ENCODE assay signal across 26 cellular contexts in genomic region chr6:3071568-3071967, GRCh38. TPM values are rescaled to one million over a fixed set of nuclear protein-coding genes. Genes with fewer than 3 reads are reported as not detected.
DNase-seq lines count a peak whose midpoint lies in the region; ATAC-seq and TF ChIP-seq lines count a peak whose summit lies in the region.
"Had no signal": no experiment of that assay in that cellular context is flagged by ENCODE, and none has a peak within 500 bp of the region (broad histone marks: within the 10 kb centered on the region; RNA-seq: fewer than 3 reads in every experiment).

No MANE protein-coding gene starts in this region.

- no peak overlapping the region for H3K23ac ChIP-seq in trophoblast cell (ENCODE audit: low read length)

- WGBS in trophoblast cell (ENCODE audit: extremely low coverage, insufficient coverage, insufficient read length): no CpG with 5 or more reads among the region's 2 CpGs
- WGBS in testis, 2 donors: 64 to 83% methylated on average over 2 of the region's 2 CpGs

- H3K4me3 ChIP-seq in Karpas-422 (ENCODE audit: low read length) (no peak overlapping the region), trophoblast cell (ENCODE audit: low read depth, low read length) (no peak overlapping the region), testis (no peak overlapping the region)
- H3K4me3 ChIP-seq: A549, lung, tibial nerve had no signal

- H3K27ac Mint-ChIP-seq in activated T-cell treated with anti-CD3 and anti-CD28 coated beads, Interleukin-2, amount 50 U/mL, for 24 hours: peak overlapping the region; percentile 80
- H3K27ac Mint-ChIP-seq in activated naive CD8-positive, alpha-beta T cell: peak overlapping the region; percentile 3

- no peak overlapping the region for H2BK5ac ChIP-seq in trophoblast cell (ENCODE audit: low read depth, low read length, poor library complexity)

- peak overlapping the region; percentile 89 for H3K4ac ChIP-seq in trophoblast cell (ENCODE audit: low read depth, low read length)

- H3K79me2 ChIP-seq in Karpas-422 (ENCODE audit: low read length): peaks cover 71% of the 10 kb centered on the region
- peaks cover 13% of the 10 kb centered on the region for H3K79me2 ChIP-seq in trophoblast cell (ENCODE audit: control insufficient read depth, insufficient read depth, low read length, poor library complexity)

- no peak overlapping the region for H2AK5ac ChIP-seq in trophoblast cell (ENCODE audit: low read length)

- no peaks in the 10 kb centered on the region; the same call in 1 of the 2 replicates for H3K36me3 ChIP-seq in Karpas-422 (ENCODE audit: insufficient read depth, low read length)
- peaks cover 4 to 5% of the 10 kb centered on the region in 2 experiments for H3K36me3 ChIP-seq in trophoblast cell (ENCODE audit: control insufficient read depth in 1 of 2, insufficient read depth in 2 of 2, low read length in 2 of 2)
- H3K36me3 ChIP-seq in testis (ENCODE audit: low read depth, missing control alignments): no peaks in the 10 kb centered on the region
- H3K36me3 ChIP-seq: BE2C had no signal

- TF ChIP-seq CTCF in testis (IDR thresholded peaks at IDR 0.05): no peak

- DNase-seq in activated T-cell treated with anti-CD3 and anti-CD28 coated beads, Interleukin-2, amount 50 U/mL, for 24 hours: no peak
- DNase-seq in activated T-cell treated with anti-CD3 and anti-CD28 coated beads, Interleukin-2, amount 50 U/mL, for 4 hours: no peak
- no peak for DNase-seq in Karpas-422
- DNase-seq in trophoblast cell: no peak
- DNase-seq in testis: no peak
- DNase-seq in NCI-H446 treated with DMSO at 0.1 percent for 48 hours (lab: John Stamatoyannopoulos, UW): no peak
- no peak for DNase-seq in NCI-H2081 (lab: John Stamatoyannopoulos, UW)
- DNase-seq: activated CD4-positive, alpha-beta T cell treated with anti-CD3 and anti-CD28 coated beads for 1 hour; activated CD8-positive, alpha-beta memory T cell treated with anti-CD3 and anti-CD28 coated beads, Interleukin-2, amount 50 U/mL, for 48 hours; aorta; BE2C; caudate nucleus; dermis blood vessel endothelial cell; EL; kidney; NCI-H1436 treated with DMSO at 0.1 percent for 48 hours; occipital lobe; OCI-M1; Right ventricle myocardium superior; small intestine; stimulated activated naive CD4-positive, alpha-beta T cell; SW 1271 had no signal

- no peak for TF ChIP-seq POLR2A in testis (IDR thresholded peaks at IDR 0.05)

- no peak overlapping the region for H3K9ac ChIP-seq in Karpas-422 (ENCODE audit: low read length)
- H3K9ac ChIP-seq in trophoblast cell (ENCODE audit: low read length): no peak overlapping the region

- peaks cover 56% of the 10 kb centered on the region for H3K36me3 Mint-ChIP-seq in activated T-cell treated with anti-CD3 and anti-CD28 coated beads, Interleukin-2, amount 50 U/mL, for 24 hours (ENCODE audit: low read depth)
- H3K36me3 Mint-ChIP-seq in activated T-cell treated with anti-CD3 and anti-CD28 coated beads, Interleukin-2, amount 50 U/mL, for 4 hours (ENCODE audit: insufficient read depth): peaks cover 10% of the 10 kb centered on the region
- H3K36me3 Mint-ChIP-seq in activated naive CD8-positive, alpha-beta T cell: no peaks in the 10 kb centered on the region

- no peak overlapping the region for H2BK12ac ChIP-seq in trophoblast cell (ENCODE audit: low read length)

- no peaks in the 10 kb centered on the region for H3K27me3 Mint-ChIP-seq in activated T-cell treated with anti-CD3 and anti-CD28 coated beads, Interleukin-2, amount 50 U/mL, for 24 hours
- H3K27me3 Mint-ChIP-seq in activated T-cell treated with anti-CD3 and anti-CD28 coated beads, Interleukin-2, amount 50 U/mL, for 4 hours (ENCODE audit: low read depth): no peaks in the 10 kb centered on the region
- no peaks in the 10 kb centered on the region for H3K27me3 Mint-ChIP-seq in activated naive CD8-positive, alpha-beta T cell

- no peak overlapping the region for H4K8ac ChIP-seq in trophoblast cell (ENCODE audit: low read depth, low read length)

- H3K4me1 ChIP-seq in Karpas-422 (ENCODE audit: low read length) (peaks cover 53% of the 10 kb centered on the region), trophoblast cell (ENCODE audit: control insufficient read depth in 1 of 2, insufficient read depth in 2 of 2, low read length in 2 of 2) (peaks cover 6% of the 10 kb centered on the region in 2 experiments), testis (peaks cover 4% of the 10 kb centered on the region)
- H3K4me1 ChIP-seq: BE2C had no signal

- no peak overlapping the region for H3K14ac ChIP-seq in trophoblast cell (ENCODE audit: low read length)

- H3K9me3 ChIP-seq in Karpas-422 (ENCODE audit: low read length) (no peaks in the 10 kb centered on the region), trophoblast cell (ENCODE audit: insufficient read depth, low read depth, low read length) (no peaks in the 10 kb centered on the region), testis (no peaks in the 10 kb centered on the region)
- H3K9me3 ChIP-seq: A549, BE2C, tibial nerve had no signal

- no peak overlapping the region for H4K12ac ChIP-seq in trophoblast cell (ENCODE audit: low read depth, low read length)

- H3K27me3 ChIP-seq in Karpas-422 (ENCODE audit: low read length) (no peaks in the 10 kb centered on the region), trophoblast cell (ENCODE audit: insufficient read depth, low read length) (no peaks in the 10 kb centered on the region), testis (no peaks in the 10 kb centered on the region)
- H3K27me3 ChIP-seq: BE2C, tibial nerve had no signal

- H3K18ac ChIP-seq in trophoblast cell (ENCODE audit: low read length): no peak overlapping the region

- no peak overlapping the region for H4K91ac ChIP-seq in trophoblast cell (ENCODE audit: low read depth, low read length)

- intact Hi-C loops in testis (cut with DNase I; ENCODE audit: low total_unique reads): no loop called here

- no peaks in the 10 kb centered on the region for H4K20me1 ChIP-seq in Karpas-422 (ENCODE audit: insufficient read depth, low read depth, low read length)

- H3K4me1 Mint-ChIP-seq in activated T-cell treated with anti-CD3 and anti-CD28 coated beads, Interleukin-2, amount 50 U/mL, for 24 hours (ENCODE audit: low read depth): peaks cover 75% of the 10 kb centered on the region
- H3K4me1 Mint-ChIP-seq in activated T-cell treated with anti-CD3 and anti-CD28 coated beads, Interleukin-2, amount 50 U/mL, for 4 hours (ENCODE audit: low read depth): peaks cover 67% of the 10 kb centered on the region
- peaks cover 69% of the 10 kb centered on the region for H3K4me1 Mint-ChIP-seq in activated naive CD8-positive, alpha-beta T cell (ENCODE audit: low read depth)

- H3K79me1 ChIP-seq in trophoblast cell (ENCODE audit: low read length): peaks cover 12% of the 10 kb centered on the region

- no peaks in the 10 kb centered on the region for H3K9me2 ChIP-seq in Karpas-422 (replicated peaks; ENCODE audit: insufficient read depth, low read length)

- no peaks in the 10 kb centered on the region for H3K9me3 Mint-ChIP-seq in activated T-cell treated with anti-CD3 and anti-CD28 coated beads, Interleukin-2, amount 50 U/mL, for 24 hours
- no peaks in the 10 kb centered on the region for H3K9me3 Mint-ChIP-seq in activated T-cell treated with anti-CD3 and anti-CD28 coated beads, Interleukin-2, amount 50 U/mL, for 4 hours
- H3K9me3 Mint-ChIP-seq in activated naive CD8-positive, alpha-beta T cell (ENCODE audit: low read depth): no peaks in the 10 kb centered on the region

- H2BK120ac ChIP-seq in trophoblast cell (ENCODE audit: insufficient read depth, low read length, poor library complexity): no peak overlapping the region

- no peak for ATAC-seq in activated T-cell treated with anti-CD3 and anti-CD28 coated beads, Interleukin-2, amount 50 U/mL, for 4 hours
- ATAC-seq: A549 had no signal

- 0 out of 2 replicates have a peak overlapping the region, but pooled peaks have one; percentile 15 for H3K27ac ChIP-seq in Karpas-422 (ENCODE audit: low read length)
- no peak overlapping the region for H3K27ac ChIP-seq in trophoblast cell (ENCODE audit: low read depth, low read length)
- H3K27ac ChIP-seq in testis: no peak overlapping the region
- H3K27ac ChIP-seq: A549, tibial nerve had no signal

- no peak overlapping the region for H3K4me3 Mint-ChIP-seq in activated T-cell treated with anti-CD3 and anti-CD28 coated beads, Interleukin-2, amount 50 U/mL, for 24 hours
- no peak overlapping the region for H3K4me3 Mint-ChIP-seq in activated T-cell treated with anti-CD3 and anti-CD28 coated beads, Interleukin-2, amount 50 U/mL, for 4 hours
- H3K4me3 Mint-ChIP-seq in activated naive CD8-positive, alpha-beta T cell: peak overlapping the region; percentile 0

- H2AFZ ChIP-seq in Karpas-422 (ENCODE audit: low read length) (no peak overlapping the region), trophoblast cell (ENCODE audit: insufficient read depth, low read length, poor library complexity) (no peak overlapping the region)

- H3K4me2 ChIP-seq in Karpas-422 (ENCODE audit: low read depth, low read length, poor library complexity, severe bottlenecking) (peak overlapping the region; percentile 90), trophoblast cell (ENCODE audit: low read length) (no peak overlapping the region)
- H3K4me2 ChIP-seq: A549 had no signal

RNA-seq across cellular contexts. Expression of gene RIPK1, which starts 3.3 kb away (rescaled TPM):
- total RNA-seq in activated T-cell treated with anti-CD3 and anti-CD28 coated beads, Interleukin-2, amount 50 U/mL, for 4 hours: 10 to 100 TPM; 16.5 to 17.4 (median 16.6) TPM
- total RNA-seq in Karpas-422 (2014; rRNA removed; shearing (Covaris generic); ENCODE audit: low replicate concordance): 9.6 and 12.3 TPM in 2 replicates
- 14.0 and 14.2 TPM in 2 replicates for polyA plus RNA-seq in trophoblast cell (2013)
- total RNA-seq in testis: 10 to 100 TPM; 16.7 to 19.3 TPM
- polyA plus RNA-seq in testis (ENCODE audit: insufficient read depth, low read depth, low replicate concordance): 14.3 TPM

RNA-seq across cellular contexts. Expression of gene BPHL, which starts 46.9 kb away (rescaled TPM):
- total RNA-seq in activated T-cell treated with anti-CD3 and anti-CD28 coated beads, Interleukin-2, amount 50 U/mL, for 4 hours: 1 to 10 TPM; 3.5 to 6.1 (median 4.5) TPM
- 9.3 and 14.6 TPM in 2 replicates for total RNA-seq in Karpas-422 (2014; rRNA removed; shearing (Covaris generic); ENCODE audit: low replicate concordance)
- polyA plus RNA-seq in trophoblast cell (2013): 21.0 and 22.0 TPM in 2 replicates
- 10 to 100 TPM; 16.8 TPM for total RNA-seq in testis
- polyA plus RNA-seq in testis (ENCODE audit: insufficient read depth, low read depth, low replicate concordance): 14.3 TPM
